Comparison of ENCODE assay signal across 1 cellular context in the genomic region with DNA sequence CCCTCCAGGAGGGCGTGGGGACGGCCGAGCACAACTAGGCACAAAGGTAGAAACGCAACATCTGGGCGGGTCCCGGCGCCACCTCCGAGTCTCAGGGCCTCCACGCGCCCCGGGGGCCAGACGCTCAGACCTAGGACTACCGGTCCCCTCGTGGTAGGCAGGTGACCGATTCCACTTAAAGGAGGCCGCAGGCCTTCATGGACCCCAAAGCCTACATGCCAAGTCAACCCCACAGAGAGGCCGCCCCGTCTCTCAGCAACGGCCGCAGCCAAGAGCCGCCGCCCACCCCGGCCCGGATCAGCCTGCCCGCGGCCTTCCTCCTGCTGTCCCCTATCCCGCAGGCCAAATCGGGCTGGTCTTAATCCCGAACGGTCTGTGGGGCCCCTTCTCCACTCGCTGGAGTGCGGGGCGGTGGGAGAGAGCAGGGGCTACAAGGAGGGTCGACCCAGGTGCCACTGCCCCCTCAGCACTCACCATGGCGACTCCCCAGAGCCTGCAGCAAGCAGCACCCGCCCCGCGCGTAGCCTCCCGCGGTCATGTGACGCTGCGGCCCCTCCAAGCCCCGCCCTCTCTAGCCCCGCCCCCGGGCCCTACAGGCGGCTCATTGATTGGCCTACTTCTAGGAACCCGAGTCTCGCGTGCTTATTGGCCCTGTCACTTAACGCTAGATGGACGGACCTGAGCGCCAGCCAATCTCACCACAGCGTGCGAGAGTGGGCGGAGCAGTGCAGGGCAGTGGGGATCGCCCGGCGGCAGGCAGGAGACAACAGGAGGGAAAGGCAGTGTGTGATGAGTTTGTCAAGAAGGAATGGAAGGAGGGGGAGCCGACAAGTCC.
TF ChIP-seq lines count a peak whose summit lies in the region.

VPS35 (minus strand) TSS at position 522 of the 835 bp plus-strand sequence; CDS start at position 477, 45 bp downstream.

TF ChIP-seq in K562, 482 proteins besides CTCF, POLR2A, EP300 and RAD21 (continued from another document and continues in another):
- TF ChIP-seq, protein P1, sequence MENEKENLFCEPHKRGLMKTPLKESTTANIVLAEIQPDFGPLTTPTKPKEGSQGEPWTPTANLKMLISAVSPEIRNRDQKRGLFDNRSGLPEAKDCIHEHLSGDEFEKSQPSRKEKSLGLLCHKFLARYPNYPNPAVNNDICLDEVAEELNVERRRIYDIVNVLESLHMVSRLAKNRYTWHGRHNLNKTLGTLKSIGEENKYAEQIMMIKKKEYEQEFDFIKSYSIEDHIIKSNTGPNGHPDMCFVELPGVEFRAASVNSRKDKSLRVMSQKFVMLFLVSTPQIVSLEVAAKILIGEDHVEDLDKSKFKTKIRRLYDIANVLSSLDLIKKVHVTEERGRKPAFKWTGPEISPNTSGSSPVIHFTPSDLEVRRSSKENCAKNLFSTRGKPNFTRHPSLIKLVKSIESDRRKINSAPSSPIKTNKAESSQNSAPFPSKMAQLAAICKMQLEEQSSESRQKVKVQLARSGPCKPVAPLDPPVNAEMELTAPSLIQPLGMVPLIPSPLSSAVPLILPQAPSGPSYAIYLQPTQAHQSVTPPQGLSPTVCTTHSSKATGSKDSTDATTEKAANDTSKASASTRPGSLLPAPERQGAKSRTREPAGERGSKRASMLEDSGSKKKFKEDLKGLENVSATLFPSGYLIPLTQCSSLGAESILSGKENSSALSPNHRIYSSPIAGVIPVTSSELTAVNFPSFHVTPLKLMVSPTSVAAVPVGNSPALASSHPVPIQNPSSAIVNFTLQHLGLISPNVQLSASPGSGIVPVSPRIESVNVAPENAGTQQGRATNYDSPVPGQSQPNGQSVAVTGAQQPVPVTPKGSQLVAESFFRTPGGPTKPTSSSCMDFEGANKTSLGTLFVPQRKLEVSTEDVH (IDR thresholded peaks at IDR 0.05; ENCODE audit: low read depth, partially characterized antibody): no peak
- TF ChIP-seq RBBP5 (IDR thresholded peaks at IDR 0.05; ENCODE audit: borderline replicate concordance, insufficient read depth, low read length, poor library complexity, severe bottlenecking): peak; percentile 73
- TF ChIP-seq SRF (CRISPR knock-in tag; IDR thresholded peaks at IDR 0.05): no peak
- TF ChIP-seq ZBED1 (IDR thresholded peaks at IDR 0.05): no peak
- TF ChIP-seq SRSF1 (IDR thresholded peaks at IDR 0.05; ENCODE audit: low read depth, low read length): no peak
- TF ChIP-seq BRF2 (IDR thresholded peaks at IDR 0.05; ENCODE audit: borderline replicate concordance, insufficient read depth, insufficient read length): no peak
- TF ChIP-seq SMC3 (conservative IDR thresholded peaks at IDR 0.05; ENCODE audit: insufficient read depth, low read depth, low read length): no peak
- no peak for TF ChIP-seq GTF2F1 (IDR thresholded peaks at IDR 0.05; ENCODE audit: low read depth, low read length)
- peak; percentile 35 for TF ChIP-seq TAF1 (IDR thresholded peaks at IDR 0.05; ENCODE audit: control insufficient read depth, extremely low read depth, insufficient read depth, low read length, severe bottlenecking)
- TF ChIP-seq, protein P2, sequence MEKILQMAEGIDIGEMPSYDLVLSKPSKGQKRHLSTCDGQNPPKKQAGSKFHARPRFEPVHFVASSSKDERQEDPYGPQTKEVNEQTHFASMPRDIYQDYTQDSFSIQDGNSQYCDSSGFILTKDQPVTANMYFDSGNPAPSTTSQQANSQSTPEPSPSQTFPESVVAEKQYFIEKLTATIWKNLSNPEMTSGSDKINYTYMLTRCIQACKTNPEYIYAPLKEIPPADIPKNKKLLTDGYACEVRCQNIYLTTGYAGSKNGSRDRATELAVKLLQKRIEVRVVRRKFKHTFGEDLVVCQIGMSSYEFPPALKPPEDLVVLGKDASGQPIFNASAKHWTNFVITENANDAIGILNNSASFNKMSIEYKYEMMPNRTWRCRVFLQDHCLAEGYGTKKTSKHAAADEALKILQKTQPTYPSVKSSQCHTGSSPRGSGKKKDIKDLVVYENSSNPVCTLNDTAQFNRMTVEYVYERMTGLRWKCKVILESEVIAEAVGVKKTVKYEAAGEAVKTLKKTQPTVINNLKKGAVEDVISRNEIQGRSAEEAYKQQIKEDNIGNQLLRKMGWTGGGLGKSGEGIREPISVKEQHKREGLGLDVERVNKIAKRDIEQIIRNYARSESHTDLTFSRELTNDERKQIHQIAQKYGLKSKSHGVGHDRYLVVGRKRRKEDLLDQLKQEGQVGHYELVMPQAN (IDR thresholded peaks at IDR 0.05; ENCODE audit: borderline replicate concordance): peak; percentile 94
- no peak for TF ChIP-seq SIRT6 (IDR thresholded peaks at IDR 0.05; ENCODE audit: low read depth, low read length)
- TF ChIP-seq SREBF2 (CRISPR knock-in tag; IDR thresholded peaks at IDR 0.05): no peak
- no peak for TF ChIP-seq CC2D1A (IDR thresholded peaks at IDR 0.05)
- TF ChIP-seq SNRNP70 (optimal IDR thresholded peaks at IDR 0.05; ENCODE audit: low read depth, low read length): no peak
- TF ChIP-seq FOS (IDR thresholded peaks at IDR 0.05; ENCODE audit: extremely low read depth, insufficient read length): no peak
- no peak for TF ChIP-seq NCOA1 (IDR thresholded peaks at IDR 0.05; ENCODE audit: low read depth)
- TF ChIP-seq TCF7 (IDR thresholded peaks at IDR 0.05; ENCODE audit: borderline replicate concordance): no peak
- no peak for TF ChIP-seq BACH1 (tag; IDR thresholded peaks at IDR 0.05)
- TF ChIP-seq CLOCK (CRISPR knock-in tag; IDR thresholded peaks at IDR 0.05; ENCODE audit: borderline replicate concordance): no peak
- TF ChIP-seq TFAP4 (CRISPR knock-in tag; IDR thresholded peaks at IDR 0.05; ENCODE audit: borderline replicate concordance): peak; percentile 74; the same call in 1 of the 2 replicates
- no peak for TF ChIP-seq HMG20B (CRISPR knock-in tag; IDR thresholded peaks at IDR 0.05)
- no peak for TF ChIP-seq ZFP1 (CRISPR knock-in tag; IDR thresholded peaks at IDR 0.05)
- TF ChIP-seq HMBOX1 (IDR thresholded peaks at IDR 0.05): no peak
- peak; percentile 23; the same call in 1 of the 2 replicates for TF ChIP-seq SREBF1 (IDR thresholded peaks at IDR 0.05; ENCODE audit: borderline replicate concordance, low read depth, low read length)
- TF ChIP-seq ZNF280B (CRISPR knock-in tag; IDR thresholded peaks at IDR 0.05): no peak
- TF ChIP-seq POLR2G (IDR thresholded peaks at IDR 0.05; ENCODE audit: low read depth, low read length): peak; percentile 36; the same call in 1 of the 2 replicates
- no peak for TF ChIP-seq PCBP2 (IDR thresholded peaks at IDR 0.05; ENCODE audit: low read depth, low read length, poor library complexity, severe bottlenecking)
- TF ChIP-seq MCM3 (IDR thresholded peaks at IDR 0.05): no peak
- TF ChIP-seq ZNF124 (CRISPR knock-in tag; IDR thresholded peaks at IDR 0.05): no peak
- no peak for TF ChIP-seq ZHX1 (conservative IDR thresholded peaks at IDR 0.05; ENCODE audit: low read length)
- TF ChIP-seq, protein P3, sequence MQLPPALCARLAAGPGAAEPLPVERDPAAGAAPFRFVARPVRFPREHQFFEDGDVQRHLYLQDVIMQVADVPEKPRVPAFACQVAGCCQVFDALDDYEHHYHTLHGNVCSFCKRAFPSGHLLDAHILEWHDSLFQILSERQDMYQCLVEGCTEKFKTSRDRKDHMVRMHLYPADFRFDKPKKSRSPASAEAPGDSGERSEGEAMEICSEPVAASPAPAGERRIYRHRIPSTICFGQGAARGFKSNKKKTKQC (CRISPR knock-in tag; IDR thresholded peaks at IDR 0.05): no peak
- TF ChIP-seq ZBTB7A (IDR thresholded peaks at IDR 0.05; ENCODE audit: borderline replicate concordance, control insufficient read depth, low read depth, low read length): peak; percentile 89; the same call in 1 of the 2 replicates
- no peak for TF ChIP-seq KLF6 (CRISPR knock-in tag; IDR thresholded peaks at IDR 0.05; ENCODE audit: borderline replicate concordance)
- TF ChIP-seq ETS1 (conservative IDR thresholded peaks at IDR 0.05; ENCODE audit: control insufficient read depth, low read depth, low read length): peak; percentile 58
- peak; percentile 86 for TF ChIP-seq EP400 (IDR thresholded peaks at IDR 0.05)
- TF ChIP-seq KDM5B (IDR thresholded peaks at IDR 0.05; ENCODE audit: insufficient replicate concordance, low read depth, low read length): no peak
- TF ChIP-seq ZNF212 (CRISPR knock-in tag; IDR thresholded peaks at IDR 0.05): 0 out of 2 replicates have a peak, but pooled peaks have one; percentile 7
- no peak for TF ChIP-seq CBX2 (IDR thresholded peaks at IDR 0.05; ENCODE audit: insufficient read depth, low read length, poor library complexity, severe bottlenecking)
- no peak for TF ChIP-seq ZNF77 (CRISPR knock-in tag; IDR thresholded peaks at IDR 0.05)
- no peak for TF ChIP-seq NFATC3 (IDR thresholded peaks at IDR 0.05)
- no peak for TF ChIP-seq CBX8 (IDR thresholded peaks at IDR 0.05; ENCODE audit: borderline replicate concordance, extremely low read depth, low read depth, low read length, poor library complexity, severe bottlenecking)
